In genomic region chr15:55741592-55742497, GRCh38 we compare ENCODE assay signal across 8 cellular contexts. TPM values are rescaled to one million over a fixed set of nuclear protein-coding genes. Genes with fewer than 3 reads are reported as not detected.
DNase-seq lines count a peak whose midpoint lies in the region; ATAC-seq and TF ChIP-seq lines count a peak whose summit lies in the region.

No MANE protein-coding gene starts in this region.

- H3K4me3 ChIP-seq in Caco-2 (ENCODE audit: low read depth, low read length): peak overlapping the region; percentile 90
- H3K4me3 ChIP-seq in adipocyte (ENCODE audit: low read length): peak overlapping the region; percentile 83
- peak overlapping the region; percentile 67 for H3K4me3 ChIP-seq in iPS-18a (ENCODE audit: low read length)

- CTCF ChIA-PET in Caco-2 (lab: Charles Lee): interaction anchor here (1.0 kb wide), 1 partner anchor 33 kb away, joined by 3 read pairs; no protein-coding TSS in a partner anchor

- no peaks in the 10 kb centered on the region for H3K27me3 Mint-ChIP-seq in Caco-2 (ENCODE audit: insufficient read depth, unreplicated experiment)
- peaks cover 22% of the 10 kb centered on the region for H3K27me3 Mint-ChIP-seq in stimulated activated naive CD8-positive, alpha-beta T cell treated with anti-CD3 and anti-CD28 coated beads, Interleukin-15, amount 100 ng/mL, for 72 hours

- H3K27me3 ChIP-seq in Caco-2 (replicated peaks; ENCODE audit: control insufficient read depth, insufficient read depth, low read length): no peaks in the 10 kb centered on the region
- H3K27me3 ChIP-seq in adipocyte (replicated peaks; ENCODE audit: control insufficient read depth, insufficient read depth, low read length): peaks cover 11% of the 10 kb centered on the region
- peaks cover 94% of the 10 kb centered on the region for H3K27me3 ChIP-seq in iPS-18a (ENCODE audit: control insufficient read depth, insufficient read depth, low read length)

- H3K9ac ChIP-seq in adipocyte (ENCODE audit: low read length) (peak overlapping the region; percentile 73), iPS-18a (ENCODE audit: low read length) (peak overlapping the region; percentile 52)

- H3K36me3 ChIP-seq in Caco-2 (ENCODE audit: control insufficient read depth, insufficient read depth, low read length): no peaks in the 10 kb centered on the region; the same call in 1 of the 2 replicates
- no peaks in the 10 kb centered on the region for H3K36me3 ChIP-seq in adipocyte (ENCODE audit: control insufficient read depth, insufficient read depth, low read length, severe bottlenecking)
- H3K36me3 ChIP-seq in iPS-18a (ENCODE audit: control insufficient read depth, low read depth, low read length): no peaks in the 10 kb centered on the region

- no peak overlapping the region for H3K27ac Mint-ChIP-seq in Caco-2 (ENCODE audit: unreplicated experiment)
- H3K27ac Mint-ChIP-seq in stimulated activated naive CD8-positive, alpha-beta T cell treated with anti-CD3 and anti-CD28 coated beads, Interleukin-15, amount 100 ng/mL, for 72 hours: no peak overlapping the region

- no peaks in the 10 kb centered on the region for H3K9me3 ChIP-seq in Caco-2
- H3K9me3 ChIP-seq in adipocyte (ENCODE audit: control insufficient read depth, low read length): no peaks in the 10 kb centered on the region
- no peaks in the 10 kb centered on the region for H3K9me3 ChIP-seq in iPS-18a (ENCODE audit: control insufficient read depth, low read depth, low read length)

- TSS peak; percentile 40 for BruUV-seq in Caco-2 (replicated peaks; lab: Mats Ljungman, UMichigan)

- peak; percentile 42 for ATAC-seq in stimulated activated naive CD8-positive, alpha-beta T cell treated with anti-CD3 and anti-CD28 coated beads, Interleukin-15, amount 100 ng/mL, for 72 hours
- no peak for ATAC-seq in GM21786 (IDR thresholded peaks at IDR 0.05; ENCODE audit: unreplicated experiment)

- intact Hi-C loops in Caco-2 (cut with micrococcal nuclease; ENCODE audit: unreplicated experiment): loop anchor here (2.0 to 5.0 kb wide), 2 partner anchors 55 to 93 kb away; no protein-coding TSS in a partner anchor

- TF ChIP-seq CTCF in Caco-2 (IDR thresholded peaks at IDR 0.05; ENCODE audit: insufficient read depth in 1 of 2, low read depth in 1 of 2, low read length in 1 of 2, severe bottlenecking in 1 of 2, unreplicated experiment in 1 of 2): no peak

- H3K4me1 Mint-ChIP-seq in Caco-2 (ENCODE audit: low read depth, unreplicated experiment): peaks cover 9% of the 10 kb centered on the region
- peaks cover 6% of the 10 kb centered on the region for H3K4me1 Mint-ChIP-seq in stimulated activated naive CD8-positive, alpha-beta T cell treated with anti-CD3 and anti-CD28 coated beads, Interleukin-15, amount 100 ng/mL, for 72 hours

- no peak overlapping the region for H3K27ac ChIP-seq in iPS-18a (ENCODE audit: low read length)

- H3K4me3 Mint-ChIP-seq in Caco-2 (ENCODE audit: unreplicated experiment): no peak overlapping the region
- H3K4me3 Mint-ChIP-seq in stimulated activated naive CD8-positive, alpha-beta T cell treated with anti-CD3 and anti-CD28 coated beads, Interleukin-15, amount 100 ng/mL, for 72 hours: no peak overlapping the region

- DNase-seq in Caco-2: peak in 1 of 2 experiments; percentile 53
- DNase-seq in HuH-7 (ENCODE audit: low spot score): peak; percentile 33
- no peak for DNase-seq in adipocyte (ENCODE audit: low read depth)
- peak in 1 of 2 donors; percentile 22 for DNase-seq in stimulated activated naive CD8-positive, alpha-beta T cell treated with anti-CD3 and anti-CD28 coated beads, Interleukin-15, amount 100 ng/mL, for 72 hours
- no peak for DNase-seq in superior temporal gyrus (ENCODE audit: extremely low spot score)
- DNase-seq in dedifferentiated amniotic fluid mesenchymal stem cell (ENCODE audit: extremely low spot score): no peak

- POLR2A ChIA-PET in Caco-2 (lab: Charles Lee): no interaction called here

- no peaks in the 10 kb centered on the region for H3K9me3 Mint-ChIP-seq in Caco-2 (ENCODE audit: unreplicated experiment)
- no peaks in the 10 kb centered on the region for H3K9me3 Mint-ChIP-seq in stimulated activated naive CD8-positive, alpha-beta T cell treated with anti-CD3 and anti-CD28 coated beads, Interleukin-15, amount 100 ng/mL, for 72 hours

- peaks cover 50% of the 10 kb centered on the region for H3K4me1 ChIP-seq in Caco-2
- peaks cover 8% of the 10 kb centered on the region for H3K4me1 ChIP-seq in adipocyte (ENCODE audit: control insufficient read depth, insufficient read depth, low read length)
- H3K4me1 ChIP-seq in iPS-18a (ENCODE audit: control insufficient read depth, low read depth, low read length): peaks cover 24% of the 10 kb centered on the region

- peaks cover 5% of the 10 kb centered on the region for H3K36me3 Mint-ChIP-seq in Caco-2 (ENCODE audit: insufficient read depth, unreplicated experiment)

RNA-seq across cellular contexts. Expression of gene PRTG, which starts 1.1 kb away (rescaled TPM):
- 39.1 and 40.2 TPM in 2 replicates for total RNA-seq in Caco-2 (2022)
